Comparison of ENCODE assay signal across 1 cellular context in genomic region chr6:35451354-35452185, GRCh38.
TF ChIP-seq lines count a peak whose summit lies in the region.

No MANE protein-coding gene starts in this region.

TF ChIP-seq in H1, 55 proteins besides CTCF, POLR2A, EP300 and RAD21:
- no peak for TF ChIP-seq RXRA (IDR thresholded peaks at IDR 0.05; ENCODE audit: insufficient read depth, low read depth, low read length)
- TF ChIP-seq BRCA1 (IDR thresholded peaks at IDR 0.05; ENCODE audit: low read depth, low read length): no peak
- no peak for TF ChIP-seq KDM4A (IDR thresholded peaks at IDR 0.05; ENCODE audit: low read depth, low read length, severe bottlenecking)
- TF ChIP-seq RNF2 (IDR thresholded peaks at IDR 0.05; ENCODE audit: borderline replicate concordance, low read depth, low read length, missing control alignments, poor library complexity, severe bottlenecking): no peak
- no peak for TF ChIP-seq SIN3A (conservative IDR thresholded peaks at IDR 0.05 in 1 of 2, IDR thresholded peaks at IDR 0.05 in 1 of 2; ENCODE audit: low read depth in 1 of 2, low read length in 2 of 2)
- no peak for TF ChIP-seq TBP (IDR thresholded peaks at IDR 0.05; ENCODE audit: low read depth, low read length)
